13 cellular contexts compared by ENCODE assay signal in genomic region chr9:134057751-134058701, GRCh38. TPM values are rescaled to one million over a fixed set of nuclear protein-coding genes. Genes with fewer than 3 reads are reported as not detected.
DNase-seq lines count a peak whose midpoint lies in the region; ATAC-seq and TF ChIP-seq lines count a peak whose summit lies in the region.
"Had no signal": no experiment of that assay in that cellular context is flagged by ENCODE, and none has a peak within 500 bp of the region (broad histone marks: within the 10 kb centered on the region; RNA-seq: fewer than 3 reads in every experiment).

No MANE protein-coding gene starts in this region.

- peak overlapping the region; percentile 77 for H3K18ac ChIP-seq in neuronal stem cell (ENCODE audit: low read length)

- H3K36me3 ChIP-seq in cardiac muscle cell (peaks cover 3% of the 10 kb centered on the region), endodermal cell (ENCODE audit: control insufficient read depth, insufficient read depth, low read length) (peaks cover 10% of the 10 kb centered on the region), neuronal stem cell (replicated peaks in 1 of 2; ENCODE audit: control insufficient read depth in 2 of 2, insufficient read depth in 2 of 2, low read length in 2 of 2) (peaks cover 6 to 33% of the 10 kb centered on the region in 2 donors), uterus (no peaks in the 10 kb centered on the region)

- H3K9me3 Mint-ChIP-seq in endodermal cell = no peaks in the 10 kb centered on the region
- H3K9me3 Mint-ChIP-seq: activated B cell treated with CpG ODN at 0.5 μM for 24 hours, naive B cell had no signal

- peak overlapping the region; percentile 13 for H3K27ac ChIP-seq in cardiac muscle cell
- no peak overlapping the region for H3K27ac ChIP-seq in endodermal cell (ENCODE audit: low read depth, low read length)
- no peak overlapping the region for H3K27ac ChIP-seq in neuronal stem cell (replicated peaks; ENCODE audit: low read length)
- no peak overlapping the region for H3K27ac ChIP-seq in uterus
- H3K27ac ChIP-seq: ascending aorta had no signal

- H3K4ac ChIP-seq in neuronal stem cell (ENCODE audit: low read length) = no peak overlapping the region

- no peak overlapping the region for H2AFZ ChIP-seq in neuronal stem cell (ENCODE audit: low read length)

- TF ChIP-seq CTCF in cardiac muscle cell (IDR thresholded peaks at IDR 0.05; ENCODE audit: low read depth, low read length) (no peak), endodermal cell (conservative IDR thresholded peaks at IDR 0.05) (no peak), uterus (IDR thresholded peaks at IDR 0.05) (no peak)

- TF ChIP-seq POLR2A in uterus (IDR thresholded peaks at IDR 0.05) = no peak

- H3K27ac Mint-ChIP-seq in endodermal cell = peak overlapping the region; percentile 82
- H3K27ac Mint-ChIP-seq: activated B cell treated with CpG ODN at 0.5 μM for 24 hours had no signal

- DNase-seq in cardiac muscle cell (ENCODE audit: low read depth in 1 of 2, low spot score in 1 of 2) (no peak), Right ventricle myocardium inferior (ENCODE audit: missing footprints) (no peak), endodermal cell (peak; percentile 44), neuronal stem cell (ENCODE audit: low spot score) (no peak), uterus (peak; percentile 9 to 12), hippocampal formation (lab: John Stamatoyannopoulos, UW) (no peak), cerebellar nuclear complex (lab: John Stamatoyannopoulos, UW) (no peak), anterior cingulate cortex (lab: John Stamatoyannopoulos, UW) (no peak)
- DNase-seq: DMS 273 treated with DMSO at 0.1 percent for 48 hours, naive B cell had no signal

- peaks cover 66% of the 10 kb centered on the region for H3K79me1 ChIP-seq in neuronal stem cell (ENCODE audit: low read depth, low read length)

- H3K4me2 ChIP-seq in neuronal stem cell (ENCODE audit: insufficient read depth, low read length, poor library complexity, severe bottlenecking) = no peak overlapping the region

- H3K27me3 ChIP-seq in cardiac muscle cell (no peaks in the 10 kb centered on the region), endodermal cell (ENCODE audit: control insufficient read depth, insufficient read depth, low read length, poor library complexity, severe bottlenecking) (no peaks in the 10 kb centered on the region), neuronal stem cell (ENCODE audit: control insufficient read depth in 3 of 3, insufficient read depth in 3 of 3, low read depth in 1 of 3, low read length in 3 of 3) (no peaks in the 10 kb centered on the region), uterus (no peaks in the 10 kb centered on the region)
- H3K27me3 ChIP-seq: ascending aorta, tibial nerve had no signal

- H3K4me1 Mint-ChIP-seq in endodermal cell = peaks cover 20% of the 10 kb centered on the region

- H2BK12ac ChIP-seq in neuronal stem cell (ENCODE audit: low read length) = no peak overlapping the region

- H4K91ac ChIP-seq in neuronal stem cell (ENCODE audit: low read depth, low read length, poor library complexity) = no peak overlapping the region

- no peak overlapping the region for H2BK5ac ChIP-seq in neuronal stem cell (ENCODE audit: low read length)

- H3K14ac ChIP-seq in neuronal stem cell (ENCODE audit: low read length) = peak overlapping the region; percentile 25

- no peak overlapping the region for H3K4me3 Mint-ChIP-seq in endodermal cell
- H3K4me3 Mint-ChIP-seq: activated B cell treated with CpG ODN at 0.5 μM for 24 hours had no signal

- intact Hi-C loops in Right ventricle myocardium inferior (cut with DNase I) (no loop called here), uterus (cut with DNase I; ENCODE audit: low total_unique reads) (no loop called here)

- no peak overlapping the region for H2BK15ac ChIP-seq in neuronal stem cell (ENCODE audit: low read length)

- H3K9ac ChIP-seq in endodermal cell (ENCODE audit: extremely low read depth, low read length, poor library complexity, severe bottlenecking) (no peak overlapping the region), neuronal stem cell (ENCODE audit: low read depth, low read length, poor library complexity) (peak overlapping the region; percentile 24)

- H3K4me1 ChIP-seq in cardiac muscle cell (ENCODE audit: low read depth) (peaks cover 20% of the 10 kb centered on the region), endodermal cell (ENCODE audit: control insufficient read depth, insufficient read depth, low read length) (no peaks in the 10 kb centered on the region), neuronal stem cell (ENCODE audit: control insufficient read depth in 2 of 2, insufficient read depth in 1 of 2, low read depth in 1 of 2, low read length in 2 of 2) (peaks cover 5 to 39% of the 10 kb centered on the region in 2 donors), uterus (peaks cover 10 to 48% of the 10 kb centered on the region in 2 donors)

- H4K8ac ChIP-seq in neuronal stem cell (ENCODE audit: low read depth, low read length) = no peak overlapping the region

- peak overlapping the region; percentile 45 for H2AK5ac ChIP-seq in neuronal stem cell (ENCODE audit: low read depth, low read length)

- H3K4me3 ChIP-seq in cardiac muscle cell = no peak overlapping the region
- H3K4me3 ChIP-seq in endodermal cell (ENCODE audit: low read length) = no peak overlapping the region
- H3K4me3 ChIP-seq in neuronal stem cell (ENCODE audit: low read length in 2 of 2) = no peak overlapping the region
- no peak overlapping the region for H3K4me3 ChIP-seq in uterus
- H3K4me3 ChIP-seq: ascending aorta, tibial nerve had no signal

- no peaks in the 10 kb centered on the region for H3K27me3 Mint-ChIP-seq in endodermal cell (ENCODE audit: insufficient read depth)
- H3K27me3 Mint-ChIP-seq: activated B cell treated with CpG ODN at 0.5 μM for 24 hours, naive B cell had no signal

- H3K36me3 Mint-ChIP-seq in endodermal cell (ENCODE audit: low read depth) = peaks cover under 1% of the 10 kb centered on the region
- H3K36me3 Mint-ChIP-seq: naive B cell had no signal

- ATAC-seq in Right ventricle myocardium inferior = no peak

- H3K9me3 ChIP-seq in cardiac muscle cell (ENCODE audit: low read depth) = no peaks in the 10 kb centered on the region
- H3K9me3 ChIP-seq in endodermal cell (ENCODE audit: control insufficient read depth, low read length) = no peaks in the 10 kb centered on the region
- no peaks in the 10 kb centered on the region for H3K9me3 ChIP-seq in neuronal stem cell (replicated peaks in 1 of 2; ENCODE audit: control insufficient read depth in 2 of 2, insufficient read depth in 1 of 2, low read depth in 1 of 2, low read length in 2 of 2)
- no peaks in the 10 kb centered on the region for H3K9me3 ChIP-seq in uterus
- H3K9me3 ChIP-seq: ascending aorta, tibial nerve had no signal

- no peak overlapping the region for H2BK120ac ChIP-seq in neuronal stem cell (ENCODE audit: low read depth, low read length)

- 93% methylated on average over 21 to 28 of the region's 28 CpGs for WGBS in endodermal cell (ENCODE audit: insufficient coverage in 1 of 2, insufficient read length in 1 of 2), 2 experiments
- WGBS in neuronal stem cell (ENCODE audit: extremely low coverage in 2 of 2, insufficient read length in 2 of 2, insufficient replicate concordance in 1 of 2), 2 donors = no CpG with 5 or more reads among the region's 28 CpGs

- H3K23ac ChIP-seq in neuronal stem cell (ENCODE audit: low read depth, low read length, poor library complexity) = no peak overlapping the region

RNA-seq across cellular contexts. Expression of gene BRD3, which starts 9.8 kb away (rescaled TPM):
- 27.0 and 42.6 TPM in 2 replicates for total RNA-seq in cardiac muscle cell
- 43.2 and 44.9 TPM in 2 replicates for polyA plus RNA-seq in cardiac muscle cell
- 31.6 TPM for total RNA-seq in Right ventricle myocardium inferior
- total RNA-seq in endodermal cell = 100 to 1,000 TPM in 1 of 2 donors, 10 to 100 TPM in 1; 92.3 to 103 TPM
- 61.9 TPM for polyA plus RNA-seq in endodermal cell (2013, experiment 1 of 2)
- polyA plus RNA-seq in endodermal cell (2013, experiment 2 of 2) = 57.3 TPM
- polyA plus RNA-seq in neuronal stem cell (2013, experiment 1 of 2) = 47.9 TPM
- 50.2 TPM for polyA plus RNA-seq in neuronal stem cell (2013, experiment 2 of 2)
- 10 to 100 TPM in 3 of 4 donors, 1 to 10 TPM in 1; 7.2 to 85.0 (median 42.6) TPM for total RNA-seq in uterus

RNA-seq across cellular contexts. Expression of gene BRD3OS, which starts 32.7 kb away (rescaled TPM):
- total RNA-seq in cardiac muscle cell (18.6 and 26.8 TPM in 2 replicates), Right ventricle myocardium inferior (6.2 TPM), endodermal cell (10 to 100 TPM; 19.0 to 26.5 TPM), uterus (10 to 100 TPM in 2 of 4 donors, 1 to 10 TPM in 2; 7.4 to 23.9 (median 13.6) TPM)
- polyA plus RNA-seq in cardiac muscle cell = 32.3 and 40.4 TPM in 2 replicates
- 24.2 TPM for polyA plus RNA-seq in endodermal cell (2013, experiment 1 of 2)
- polyA plus RNA-seq in endodermal cell (2013, experiment 2 of 2) = 19.7 TPM
- polyA plus RNA-seq in neuronal stem cell (2013, experiment 1 of 2) = 33.0 TPM
- polyA plus RNA-seq in neuronal stem cell (2013, experiment 2 of 2) = 33.5 TPM

Comparison
In these comparisons a context has a peak if more than half of its experiments do, and no peak if none do; other contexts are left out.
1. DNase-seq: peak in endodermal cell (single experiment) and uterus (2 of 2); none in cardiac muscle cell (0 of 2), Right ventricle myocardium inferior (single experiment), neuronal stem cell (single experiment), hippocampal formation (0 of 2), cerebellar nuclear complex (0 of 2) and anterior cingulate cortex (0 of 58).